ENCODE assay signal across 18 cellular contexts in genomic region chr2:230903251-230904150, GRCh38. TPM values are rescaled to one million over a fixed set of nuclear protein-coding genes. Genes with fewer than 3 reads are reported as not detected.
DNase-seq lines count a peak whose midpoint lies in the region; ATAC-seq and TF ChIP-seq lines count a peak whose summit lies in the region.
"Had no signal": no experiment of that assay in that cellular context is flagged by ENCODE, and none has a peak within 500 bp of the region (broad histone marks: within the 10 kb centered on the region; RNA-seq: fewer than 3 reads in every experiment).

No MANE protein-coding gene starts in this region.

- H3K9me3 Mint-ChIP-seq in natural killer cell = no peaks in the 10 kb centered on the region
- no peaks in the 10 kb centered on the region for H3K9me3 Mint-ChIP-seq in natural killer cell treated with Interleukin-12 subunit alpha and Interleukin-12 subunit beta and Interleukin-15 and Interleukin-18, amount 100 ng/mL, for 72 hours
- no peaks in the 10 kb centered on the region for H3K9me3 Mint-ChIP-seq in activated T-helper 17 cell treated with anti-CD3 and anti-CD28 coated beads, Interleukin-2, amount 50 U/mL, for 72 hours
- H3K9me3 Mint-ChIP-seq: CD8-positive, alpha-beta T cell; neural crest cell had no signal

- H3K4me3 Mint-ChIP-seq in natural killer cell = no peak overlapping the region
- no peak overlapping the region for H3K4me3 Mint-ChIP-seq in natural killer cell treated with Interleukin-12 subunit alpha and Interleukin-12 subunit beta and Interleukin-15 and Interleukin-18, amount 100 ng/mL, for 72 hours
- H3K4me3 Mint-ChIP-seq in activated T-helper 17 cell treated with anti-CD3 and anti-CD28 coated beads, Interleukin-2, amount 50 U/mL, for 72 hours = peak overlapping the region; percentile 69
- H3K4me3 Mint-ChIP-seq: CD8-positive, alpha-beta T cell; neural crest cell had no signal

- H3K36me3 Mint-ChIP-seq in natural killer cell = no peaks in the 10 kb centered on the region
- no peaks in the 10 kb centered on the region for H3K36me3 Mint-ChIP-seq in natural killer cell treated with Interleukin-12 subunit alpha and Interleukin-12 subunit beta and Interleukin-15 and Interleukin-18, amount 100 ng/mL, for 72 hours
- H3K36me3 Mint-ChIP-seq in activated T-helper 17 cell treated with anti-CD3 and anti-CD28 coated beads, Interleukin-2, amount 50 U/mL, for 72 hours (ENCODE audit: low read depth) = peaks cover 52% of the 10 kb centered on the region

- no peaks in the 10 kb centered on the region for H3K27me3 ChIP-seq in aorta (ENCODE audit: control insufficient read depth in 1 of 2, insufficient read depth in 2 of 2, low read length in 1 of 2)
- H3K27me3 ChIP-seq: breast epithelium had no signal

- TF ChIP-seq CTCF in natural killer cell (IDR thresholded peaks at IDR 0.05) = no peak

- intact Hi-C loops in natural killer cell (cut with micrococcal nuclease) = no loop called here
- intact Hi-C loops in aorta (cut with DNase I) = loop anchor here in 1 of 2 donors (10.0 kb wide), 1 partner anchor 81 kb away; no protein-coding TSS in a partner anchor

- ATAC-seq in natural killer cell = no peak
- no peak for ATAC-seq in natural killer cell treated with Interleukin-12 subunit alpha and Interleukin-12 subunit beta and Interleukin-15 and Interleukin-18, amount 100 ng/mL, for 72 hours
- ATAC-seq in activated T-helper 17 cell treated with anti-CD3 and anti-CD28 coated beads, Interleukin-2, amount 50 U/mL, for 72 hours (replicated peaks) = no peak
- ATAC-seq in aorta (ENCODE audit: low FRiP score) = no peak
- ATAC-seq: CD8-positive, alpha-beta T cell; Panc1 had no signal

- no peak overlapping the region for H3K4me3 ChIP-seq in aorta (ENCODE audit: low read length in 2 of 2)
- H3K4me3 ChIP-seq: breast epithelium, esophagus squamous epithelium, prostate gland had no signal

- peaks cover 56 to 67% of the 10 kb centered on the region in 2 donors for H3K27me3 Mint-ChIP-seq in natural killer cell (ENCODE audit: low read depth in 2 of 2)
- H3K27me3 Mint-ChIP-seq in natural killer cell treated with Interleukin-12 subunit alpha and Interleukin-12 subunit beta and Interleukin-15 and Interleukin-18, amount 100 ng/mL, for 72 hours = peaks cover 40 to 49% of the 10 kb centered on the region in 2 donors
- peaks cover 4% of the 10 kb centered on the region for H3K27me3 Mint-ChIP-seq in activated T-helper 17 cell treated with anti-CD3 and anti-CD28 coated beads, Interleukin-2, amount 50 U/mL, for 72 hours

- no peaks in the 10 kb centered on the region for H3K9me3 ChIP-seq in aorta (ENCODE audit: control insufficient read depth, low read length)
- H3K9me3 ChIP-seq: breast epithelium, esophagus squamous epithelium, prostate gland had no signal

- no peak overlapping the region for H3K27ac Mint-ChIP-seq in natural killer cell
- H3K27ac Mint-ChIP-seq in natural killer cell treated with Interleukin-12 subunit alpha and Interleukin-12 subunit beta and Interleukin-15 and Interleukin-18, amount 100 ng/mL, for 72 hours = peak overlapping the region in 1 of 2 donors; percentile 11
- H3K27ac Mint-ChIP-seq in activated T-helper 17 cell treated with anti-CD3 and anti-CD28 coated beads, Interleukin-2, amount 50 U/mL, for 72 hours = no peak overlapping the region

- WGBS in aorta, 2 donors = 86 to 87% methylated on average over 18 of the region's 18 CpGs

- no peaks in the 10 kb centered on the region for H3K4me1 ChIP-seq in aorta (ENCODE audit: control insufficient read depth in 1 of 2, insufficient read depth in 2 of 2, low read length in 2 of 2)
- H3K4me1 ChIP-seq: breast epithelium, prostate gland had no signal

- no peaks in the 10 kb centered on the region for H3K36me3 ChIP-seq in aorta (ENCODE audit: control insufficient read depth in 1 of 2, insufficient read depth in 2 of 2, low read length in 1 of 2)
- H3K36me3 ChIP-seq: breast epithelium, esophagus squamous epithelium, prostate gland had no signal

- DNase-seq in natural killer cell = peak; percentile 13
- no peak for DNase-seq in natural killer cell treated with Interleukin-12 subunit alpha and Interleukin-12 subunit beta and Interleukin-15 and Interleukin-18, amount 100 ng/mL, for 72 hours (ENCODE audit: low spot score)
- peak; percentile 78 for DNase-seq in mesenteric fat pad (ENCODE audit: low spot score)
- DNase-seq in aorta = peak; percentile 9 to 50
- DNase-seq in NK-92 treated with Interleukin-12 subunit alpha and Interleukin-12 subunit beta, amount 100 ng/mL, for 24 hours (lab: John Stamatoyannopoulos, UW) = no peak
- DNase-seq in DMS153 (lab: John Stamatoyannopoulos, UW) = no peak
- DNase-seq in NCI-H2107 (lab: John Stamatoyannopoulos, UW) = no peak
- DNase-seq: activated CD4-positive, CD25-positive, alpha-beta regulatory T cell; esophagus squamous epithelium; midbrain had no signal

- no peak overlapping the region for H3K27ac ChIP-seq in aorta (ENCODE audit: low read depth in 1 of 2, low read length in 2 of 2)
- H3K27ac ChIP-seq: breast epithelium, esophagus squamous epithelium, HL-60, prostate gland had no signal

- no peaks in the 10 kb centered on the region for H3K4me1 Mint-ChIP-seq in natural killer cell
- peaks cover 13 to 18% of the 10 kb centered on the region in 2 donors for H3K4me1 Mint-ChIP-seq in natural killer cell treated with Interleukin-12 subunit alpha and Interleukin-12 subunit beta and Interleukin-15 and Interleukin-18, amount 100 ng/mL, for 72 hours (ENCODE audit: low read depth in 2 of 2)
- peaks cover 31% of the 10 kb centered on the region for H3K4me1 Mint-ChIP-seq in activated T-helper 17 cell treated with anti-CD3 and anti-CD28 coated beads, Interleukin-2, amount 50 U/mL, for 72 hours

RNA-seq across cellular contexts. Expression of gene GPR55, which starts 21.5 kb away (rescaled TPM):
- total RNA-seq in natural killer cell (1 to 10 TPM in 1 of 3 donors, under 1 TPM in 2; 0.09 to 1.1 (median 0.40) TPM), mesenteric fat pad (0.22 TPM), aorta (under 1 TPM in 1 of 2 donors, not detected in 1; 0.18 TPM)
- total RNA-seq in natural killer cell treated with Interleukin-12 subunit alpha and Interleukin-12 subunit beta and Interleukin-15 and Interleukin-18, amount 100 ng/mL, for 72 hours = 1 to 10 TPM in 1 of 2 donors, under 1 TPM in 1; 0.26 to 5.5 TPM
- total RNA-seq in activated T-helper 17 cell treated with anti-CD3 and anti-CD28 coated beads, Interleukin-2, amount 50 U/mL, for 72 hours = 10 to 100 TPM; 11.1 to 19.9 TPM
- polyA plus RNA-seq in aorta = not detected
- total RNA-seq: neural crest cell, temporal lobe had no signal

RNA-seq across cellular contexts. Expression of gene ITM2C, which starts 38.8 kb away (rescaled TPM):
- total RNA-seq in natural killer cell (10 to 100 TPM in 1 of 3 donors, 1 to 10 TPM in 2; 4.7 to 36.3 (median 5.1) TPM), mesenteric fat pad (27.1 TPM), aorta (10 to 100 TPM; 59.6 to 99.5 TPM)
- 10 to 100 TPM in 1 of 2 donors, 1 to 10 TPM in 1; 2.7 to 21.7 TPM for total RNA-seq in natural killer cell treated with Interleukin-12 subunit alpha and Interleukin-12 subunit beta and Interleukin-15 and Interleukin-18, amount 100 ng/mL, for 72 hours
- total RNA-seq in activated T-helper 17 cell treated with anti-CD3 and anti-CD28 coated beads, Interleukin-2, amount 50 U/mL, for 72 hours = 10 to 100 TPM; 28.7 to 45.0 TPM
- polyA plus RNA-seq in aorta = 100 to 1,000 TPM in 1 of 2 donors, 10 to 100 TPM in 1; 81.5 to 117 TPM

Comparison
In these comparisons a context has a peak if more than half of its experiments do, and no peak if none do; other contexts are left out.
1. DNase-seq: peak in natural killer cell (single experiment), mesenteric fat pad (single experiment) and aorta (2 of 2); none in natural killer cell treated with Interleukin-12 subunit alpha and Interleukin-12 subunit beta and Interleukin-15 and Interleukin-18, amount 100 ng/mL, for 72 hours (single experiment), NK-92 treated with Interleukin-12 subunit alpha and Interleukin-12 subunit beta, amount 100 ng/mL, for 24 hours (single experiment), DMS153 (single experiment) and NCI-H2107 (single experiment).